Comparison of ENCODE assay signal across 7 cellular contexts in the genomic region with DNA sequence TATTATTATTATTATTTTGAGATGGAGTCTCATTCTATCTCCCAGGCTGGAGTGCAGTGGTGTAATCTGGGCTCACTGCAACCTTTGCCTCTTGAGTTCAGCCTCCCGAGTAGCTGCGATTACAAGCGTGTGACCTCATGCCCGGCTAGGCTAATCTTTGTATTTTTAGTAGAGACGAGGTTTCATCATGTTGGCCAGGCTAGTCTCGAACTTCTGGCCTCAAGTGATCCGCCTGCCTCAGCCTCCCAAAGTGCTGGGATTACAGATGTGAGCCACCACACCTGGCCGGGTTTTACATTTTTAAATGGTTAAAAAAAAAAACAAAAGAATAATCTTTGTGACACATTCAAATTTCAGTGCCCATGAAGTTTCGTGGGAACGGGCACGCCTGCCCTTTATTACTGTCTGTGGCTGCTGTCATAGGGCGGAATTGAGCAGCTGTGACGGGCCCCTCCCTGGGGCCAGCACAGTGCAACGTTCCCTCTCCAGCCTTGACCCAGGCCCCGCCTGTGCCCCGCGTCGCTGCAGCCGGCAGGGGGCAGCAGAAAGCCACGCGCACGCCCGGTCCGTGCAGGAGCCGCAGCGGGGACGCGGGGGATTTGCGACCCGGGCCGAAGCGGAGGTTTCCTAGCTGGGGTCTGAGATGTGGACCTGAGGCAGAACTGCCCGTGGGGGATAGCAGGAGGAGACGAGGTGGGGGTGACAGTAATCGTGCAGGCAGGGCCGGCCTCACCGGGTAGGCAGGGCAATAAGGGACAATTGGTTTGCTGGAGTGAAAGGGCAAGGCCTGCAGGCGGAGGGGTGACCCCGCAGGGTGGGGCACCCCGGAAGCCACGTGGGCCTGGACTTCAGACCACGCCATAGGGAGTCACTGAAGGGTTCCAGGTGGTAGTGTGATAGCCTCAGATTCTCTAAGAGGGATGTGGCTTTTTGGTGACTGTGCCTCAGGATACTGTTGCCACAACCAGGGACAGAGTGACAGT. TPM values are rescaled to one million over a fixed set of nuclear protein-coding genes. Genes with fewer than 3 reads are reported as not detected.
A peak's percentile ranks its signal among the peaks of the same experiment; 100 is the strongest.
DNase-seq lines count a peak whose midpoint lies in the region; ATAC-seq, FAIRE-seq and TF ChIP-seq lines count a peak whose summit lies in the region.

No MANE protein-coding gene starts in this region.

- TF ChIP-seq POLR2A in GM12892 (IDR thresholded peaks at IDR 0.05; ENCODE audit: low read depth, low read length) = no peak
- no peak for TF ChIP-seq POLR2A in gastrocnemius medialis (IDR thresholded peaks at IDR 0.05)

- peak; percentile 90 for DNase-seq in GM12892 (ENCODE audit: insufficient read length)
- DNase-seq in MV-4-11 (lab: John Stamatoyannopoulos, UW) = peak; percentile 63
- DNase-seq in T1000 (lab: John Stamatoyannopoulos, UW) = peak; percentile 54
- peak; percentile 57 for DNase-seq in astrocyte of the spinal cord (ENCODE audit: low read depth, low spot score)
- peak; percentile 30 for DNase-seq in iPS DF 19.7 (ENCODE audit: low read depth, low spot score)
- DNase-seq in gastrocnemius medialis = peak; percentile 41 to 73

- in situ Hi-C loops in astrocyte of the spinal cord (cut with HindIII; ENCODE audit: low sequenced_read_pairs) (no loop called here), gastrocnemius medialis (cut with MboI; ENCODE audit: low sequenced_read_pairs in 4 of 4) (loop anchor here (5.0 to 25.0 kb wide), 3 partner anchors 268 to 408 kb away; no protein-coding TSS in a partner anchor)

- no peaks in the 10 kb centered on the region for H3K27me3 ChIP-seq in gastrocnemius medialis

- H3K9me3 ChIP-seq in gastrocnemius medialis = no peaks in the 10 kb centered on the region

- H3K36me3 ChIP-seq in gastrocnemius medialis = no peaks in the 10 kb centered on the region

- intact Hi-C loops in gastrocnemius medialis (cut with DNase I; ENCODE audit: low total_unique reads) = loop anchor here (1.0 to 10.0 kb wide), 3 partner anchors 39 to 401 kb away; no protein-coding TSS in a partner anchor

- peak overlapping the region in 2 of 4 donors; percentile 43 to 67 for H3K27ac ChIP-seq in gastrocnemius medialis

- H3K4me1 ChIP-seq in gastrocnemius medialis = peaks cover 18 to 24% of the 10 kb centered on the region in 2 donors

- ATAC-seq in HG02571 (IDR thresholded peaks at IDR 0.05; ENCODE audit: unreplicated experiment) (peak; percentile 94), gastrocnemius medialis (peak; percentile 71 to 74)

- TF ChIP-seq CTCF in astrocyte of the spinal cord (IDR thresholded peaks at IDR 0.05; ENCODE audit: low read depth, low read length) = peak; percentile 95
- peak in 4 of 5 experiments; percentile 91 to 99 (median 94) for TF ChIP-seq CTCF in gastrocnemius medialis (IDR thresholded peaks at IDR 0.05 in 4 of 5, conservative IDR thresholded peaks at IDR 0.05 in 1 of 5)

- H3K4me3 ChIP-seq in astrocyte of the spinal cord (ENCODE audit: low read depth, low read length) = peak overlapping the region; percentile 43
- peak overlapping the region; percentile 37 to 58 (median 46) for H3K4me3 ChIP-seq in gastrocnemius medialis

- FAIRE-seq in GM12892 (lab: Jason Lieb, UNC) = peak; percentile 85

RNA-seq across cellular contexts. Expression of a gene that starts 54.3 kb away (rescaled TPM):
- polyA plus RNA-seq in GM12892 (2012; ENCODE audit: missing spikeins) = 4.7 TPM
- total RNA-seq in gastrocnemius medialis = 10 to 100 TPM in 2 of 4 donors, 1 to 10 TPM in 2; 3.0 to 16.7 (median 6.7) TPM

RNA-seq across cellular contexts. Expression of a gene that starts 59.6 kb away (rescaled TPM):
- polyA plus RNA-seq in GM12892 (2012; ENCODE audit: missing spikeins) = 64.4 TPM
- total RNA-seq in gastrocnemius medialis = 10 to 100 TPM; 62.8 to 94.7 (median 67.3) TPM

Comparison
In these comparisons a context has a peak if more than half of its experiments do, and no peak if none do; other contexts are left out.
1. DNase-seq: peak in every context shown above with its lines; median percentile 90 in GM12892; 63 in MV-4-11; 57 in astrocyte of the spinal cord; 57 in gastrocnemius medialis; 54 in T1000; 30 in iPS DF 19.7.